In the genomic region with DNA sequence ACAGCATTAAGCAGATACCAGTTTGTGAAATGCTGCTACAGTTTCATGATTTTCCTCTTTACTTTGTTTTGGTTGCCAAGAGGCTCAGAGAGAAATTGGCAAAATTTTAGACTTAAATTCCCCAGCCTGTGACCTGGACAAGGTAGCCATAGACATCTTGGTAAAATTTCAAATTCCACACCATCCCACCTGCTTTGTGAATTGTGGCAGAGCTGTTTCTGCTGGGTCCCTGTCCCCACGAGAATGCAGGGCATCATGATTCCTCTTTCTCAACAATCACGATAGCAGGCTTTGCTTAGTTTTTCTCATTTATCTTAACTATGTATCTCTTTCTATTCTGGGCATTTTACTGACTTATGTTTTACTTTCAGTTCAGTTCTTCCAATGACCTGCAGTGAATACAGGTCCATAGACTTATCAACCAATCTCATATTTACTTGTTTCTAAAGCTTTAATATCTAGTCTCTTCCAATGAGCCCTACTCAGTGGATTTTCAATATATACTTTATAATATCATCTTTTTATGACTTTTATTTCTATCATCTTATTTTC, we compare ENCODE assay signal across 18 cellular contexts.
"Had no signal": no experiment of that assay in that cellular context is flagged by ENCODE, and none has a peak within 500 bp of the region (broad histone marks: within the 10 kb centered on the region; RNA-seq: fewer than 3 reads in every experiment).

No MANE protein-coding gene starts in this region.

- H3K36me3 ChIP-seq: right atrium auricular region, tibial nerve had no signal

- H3K4me3 ChIP-seq: right atrium auricular region, tibial nerve had no signal

- H3K4me3 Mint-ChIP-seq: brain; central memory CD8-positive, alpha-beta T cell; nephron progenitor cell; stimulated activated memory B cell treated with anti-CD40 and anti-IgM and Interleukin-4, amounts not matched to agents 10 μg/mL and 1 μg/mL and 100 μg/mL, for 72 hours had no signal

- H3K36me3 Mint-ChIP-seq: brain; stimulated activated memory B cell treated with anti-CD40 and anti-IgM and Interleukin-4, amounts not matched to agents 10 μg/mL and 1 μg/mL and 100 μg/mL, for 72 hours had no signal

- H3K27ac ChIP-seq: right atrium auricular region, tibial nerve had no signal

- H3K9me3 ChIP-seq: right atrium auricular region had no signal

- DNase-seq: activated CD4-positive, alpha-beta T cell treated with anti-CD3 and anti-CD28 coated beads, Interleukin-2, amount 50 U/mL, for 48 hours; activated CD4-positive, CD25-positive, alpha-beta regulatory T cell treated with anti-CD3 and anti-CD28 coated beads, Interleukin-2, amount 50 U/mL, for 72 hours; activated gamma-delta T cell treated with Interleukin-2 at 50 U/mL for 16 hours; effector memory CD4-positive, alpha-beta T cell; foreskin fibroblast; glutamatergic neuron; mesenchymal stem cell; occipital lobe; stimulated activated CD4-positive, alpha-beta T cell treated with anti-CD3 and anti-CD28 coated beads, Interleukin-2, amount 100 ng/mL, for 48 hours; SW 1271; T1000 had no signal

- H3K27me3 ChIP-seq: right atrium auricular region, tibial nerve had no signal

- H3K27me3 Mint-ChIP-seq: central memory CD8-positive, alpha-beta T cell; progenitor cell of endocrine pancreas; stimulated activated memory B cell treated with anti-CD40 and anti-IgM and Interleukin-4, amounts not matched to agents 10 μg/mL and 1 μg/mL and 100 μg/mL, for 72 hours had no signal

- H3K27ac Mint-ChIP-seq: brain; nephron progenitor cell; progenitor cell of endocrine pancreas; stimulated activated memory B cell treated with anti-CD40 and anti-IgM and Interleukin-4, amounts not matched to agents 10 μg/mL and 1 μg/mL and 100 μg/mL, for 72 hours had no signal

- H3K4me1 ChIP-seq: right atrium auricular region, tibial nerve had no signal

- H3K4me1 Mint-ChIP-seq: brain; central memory CD8-positive, alpha-beta T cell; nephron progenitor cell; stimulated activated memory B cell treated with anti-CD40 and anti-IgM and Interleukin-4, amounts not matched to agents 10 μg/mL and 1 μg/mL and 100 μg/mL, for 72 hours had no signal

- ATAC-seq: stimulated activated memory B cell treated with anti-CD40 and anti-IgM and Interleukin-4, amounts not matched to agents 10 μg/mL and 1 μg/mL and 100 μg/mL, for 72 hours had no signal
